Comparison of ENCODE assay signal across 21 cellular contexts in the genomic region with DNA sequence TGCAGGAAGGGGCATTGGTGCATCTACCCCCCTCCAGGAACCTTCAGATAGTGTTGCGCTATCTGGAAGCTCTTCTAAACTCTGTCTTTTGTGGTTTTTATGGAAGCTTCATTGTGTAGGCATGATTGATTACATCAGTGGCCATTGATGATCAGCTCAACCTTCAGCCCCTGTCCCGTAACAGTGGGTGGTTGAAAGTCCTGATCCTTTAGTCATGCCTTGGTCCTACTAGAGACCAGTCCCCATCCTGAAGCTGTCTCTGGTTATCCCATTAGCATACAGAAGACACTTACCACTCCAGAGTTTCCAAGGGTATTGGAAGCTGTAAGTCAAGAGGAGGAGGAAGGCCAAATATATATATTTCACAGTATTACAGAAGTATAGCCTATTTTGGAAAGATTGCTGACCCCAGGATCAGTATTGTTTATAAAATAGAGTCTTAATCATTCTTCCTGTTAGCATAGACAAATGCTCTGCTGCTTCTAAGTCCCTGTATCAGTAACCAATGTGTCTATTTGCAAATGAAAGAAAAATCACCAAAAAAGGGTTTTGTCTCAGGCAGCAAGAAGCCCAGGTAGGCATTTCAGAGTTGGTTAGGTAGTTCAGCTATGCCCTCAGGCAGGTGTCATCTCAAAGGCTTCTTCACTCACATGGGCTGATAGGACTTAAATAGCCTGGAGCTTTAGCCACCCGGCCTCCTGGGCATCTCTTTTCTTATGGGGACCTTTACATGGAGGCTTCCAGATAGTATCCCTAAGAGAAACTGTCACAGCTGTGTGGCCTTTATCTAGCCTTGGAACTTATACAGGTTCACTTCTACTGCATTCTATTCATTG.
"Had no signal": no experiment of that assay in that cellular context is flagged by ENCODE, and none has a peak within 500 bp of the region (broad histone marks: within the 10 kb centered on the region; RNA-seq: fewer than 3 reads in every experiment).

No MANE protein-coding gene starts in this region.

- H3K9me3 ChIP-seq: esophagus muscularis mucosa, lower lobe of right lung, psoas muscle, testis, upper lobe of left lung had no signal

- DNase-seq: activated B cell treated with CpG ODN at 0.5 μM for 24 hours; activated CD4-positive, alpha-beta T cell treated with anti-CD3 and anti-CD28 coated beads for 48 hours; activated CD8-positive, alpha-beta memory T cell treated with anti-CD3 and anti-CD28 coated beads, Interleukin-2, amount 50 U/mL, for 48 hours; activated effector memory CD4-positive, alpha-beta T cell treated with anti-CD3 and anti-CD28 coated beads, Interleukin-2, amount 50 U/mL, for 16 hours; activated naive CD4-positive, alpha-beta T cell treated with anti-CD3 and anti-CD28 coated beads, Interleukin-2, amount 50 U/mL, for 16 hours; activated T-cell treated with anti-CD3 and anti-CD28 coated beads, Interleukin-2, amount 50 U/mL, for 48 hours; aorta; cortex of kidney; effector CD4-positive, alpha-beta T cell; islet precursor cell; left colon; lower lobe of right lung; midbrain; psoas muscle; right cardiac atrium; stimulated activated CD4-positive, alpha-beta T cell treated with anti-CD3 and anti-CD28 coated beads, Interleukin-2, amount 100 ng/mL, for 48 hours; T-cell; testis; upper lobe of left lung had no signal

- ATAC-seq: left colon, lower lobe of right lung, psoas muscle, right cardiac atrium, T-cell had no signal

- H3K27ac Mint-ChIP-seq: activated B cell treated with CpG ODN at 0.5 μM for 24 hours, T-cell had no signal

- H3K4me2 ChIP-seq: hepatocyte had no signal

- H3K4me1 ChIP-seq: lower lobe of right lung, psoas muscle had no signal

- H3K9me3 Mint-ChIP-seq: activated B cell treated with CpG ODN at 0.5 μM for 24 hours, T-cell had no signal

- H2AFZ ChIP-seq: hepatocyte had no signal

- H3K4me3 Mint-ChIP-seq: activated B cell treated with CpG ODN at 0.5 μM for 24 hours, T-cell had no signal

- H3K27me3 ChIP-seq: esophagus muscularis mucosa, hepatocyte, testis, upper lobe of left lung had no signal

- H3K4me3 ChIP-seq: esophagus muscularis mucosa, hepatocyte, lower lobe of right lung, psoas muscle, testis, upper lobe of left lung had no signal

- H3K27ac ChIP-seq: esophagus muscularis mucosa, hepatocyte, lower lobe of right lung, psoas muscle, testis, upper lobe of left lung had no signal

- H3K27me3 Mint-ChIP-seq: activated B cell treated with CpG ODN at 0.5 μM for 24 hours, T-cell had no signal
